Comparison of ENCODE assay signal across 8 cellular contexts in the genomic region with DNA sequence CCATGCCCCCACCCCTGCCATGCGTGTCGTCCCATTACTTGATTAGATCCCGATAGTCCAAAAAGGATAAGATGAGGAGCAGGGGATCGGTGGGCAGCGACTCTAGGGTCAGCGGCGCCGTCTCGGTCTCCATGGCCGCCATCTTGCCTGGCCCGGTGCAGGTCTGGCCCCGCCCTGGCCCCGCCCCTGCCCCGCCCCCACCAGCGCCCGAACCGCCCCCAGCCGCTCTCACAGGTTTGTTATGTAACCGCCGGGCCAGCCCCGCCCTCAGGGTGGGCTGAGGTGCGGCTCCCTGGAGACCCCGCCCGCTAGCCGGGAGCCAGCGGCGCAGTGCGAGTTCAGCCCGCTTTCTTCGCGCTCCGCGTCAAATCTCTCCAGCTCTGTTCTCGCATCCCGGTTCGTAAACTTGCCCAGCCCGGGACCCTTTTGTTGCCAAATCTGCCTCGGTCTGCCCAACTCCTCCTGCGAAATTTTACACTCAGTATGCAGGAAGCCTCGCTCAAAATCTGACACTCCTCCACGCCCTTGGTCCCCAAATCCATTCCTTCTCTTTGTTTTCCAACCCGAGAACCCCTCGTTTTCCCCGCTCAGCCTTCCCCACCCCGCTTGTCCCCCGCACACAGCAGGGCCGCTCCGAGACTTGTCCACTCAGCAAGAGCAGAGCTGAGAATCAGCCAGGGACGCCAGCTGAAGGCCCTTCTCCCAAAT. TPM values are rescaled to one million over a fixed set of nuclear protein-coding genes. Genes with fewer than 3 reads are reported as not detected.
DNase-seq lines count a peak whose midpoint lies in the region; ATAC-seq and FAIRE-seq lines count a peak whose summit lies in the region.

A gene with protein sequence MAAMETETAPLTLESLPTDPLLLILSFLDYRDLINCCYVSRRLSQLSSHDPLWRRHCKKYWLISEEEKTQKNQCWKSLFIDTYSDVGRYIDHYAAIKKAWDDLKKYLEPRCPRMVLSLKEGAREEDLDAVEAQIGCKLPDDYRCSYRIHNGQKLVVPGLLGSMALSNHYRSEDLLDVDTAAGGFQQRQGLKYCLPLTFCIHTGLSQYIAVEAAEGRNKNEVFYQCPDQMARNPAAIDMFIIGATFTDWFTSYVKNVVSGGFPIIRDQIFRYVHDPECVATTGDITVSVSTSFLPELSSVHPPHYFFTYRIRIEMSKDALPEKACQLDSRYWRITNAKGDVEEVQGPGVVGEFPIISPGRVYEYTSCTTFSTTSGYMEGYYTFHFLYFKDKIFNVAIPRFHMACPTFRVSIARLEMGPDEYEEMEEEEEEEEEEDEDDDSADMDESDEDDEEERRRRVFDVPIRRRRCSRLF (minus strand): TSS at position 165 of the 708 bp plus-strand sequence. CDS start 23 bp downstream, at position 142.

- intact Hi-C loops in right cardiac atrium (cut with DNase I) = no loop called here

- H3K27ac Mint-ChIP-seq in T-helper 2 cell treated with Interferon-gamma antibody and Interleukin-4, amounts not matched to agents 5 μg/mL and 100 μg/mL, for 36 hours = peak within 1 kb of the TSS; percentile 96

- peak within 1 kb of the TSS; percentile 97 for H3K4me3 ChIP-seq in right cardiac atrium (ENCODE audit: low read length)

- H3K9me3 Mint-ChIP-seq in T-helper 2 cell treated with Interferon-gamma antibody and Interleukin-4, amounts not matched to agents 5 μg/mL and 100 μg/mL, for 36 hours = no peaks in the 10 kb centered on the region

- no peak for FAIRE-seq in urothelium cell line (lab: Jason Lieb, UNC)

- peaks cover 9% of the 10 kb centered on the region for H3K4me1 ChIP-seq in right cardiac atrium (ENCODE audit: control insufficient read depth, insufficient read depth, low read length)

- peak within 1 kb of the TSS; percentile 91 for H3K27ac ChIP-seq in right cardiac atrium (ENCODE audit: low read length)

- peak within 1 kb of the TSS; percentile 94 for H3K4me3 Mint-ChIP-seq in T-helper 2 cell treated with Interferon-gamma antibody and Interleukin-4, amounts not matched to agents 5 μg/mL and 100 μg/mL, for 36 hours

- H3K27me3 ChIP-seq in right cardiac atrium (ENCODE audit: control insufficient read depth, insufficient read depth) = no peaks in the 10 kb centered on the region

- under 1% methylated on average over 49 of the region's 49 CpGs for WGBS in right cardiac atrium

- DNase-seq in NCI-H187 treated with DMSO at 0.1 percent for 48 hours (lab: John Stamatoyannopoulos, UW) (peak; percentile 46), anterior cingulate cortex (lab: John Stamatoyannopoulos, UW) (peak; percentile 7 to 91 (median 79)), right cardiac atrium (peak; percentile 87 to 96 (median 95)), pulmonary artery endothelial cell (ENCODE audit: low read depth, low spot score) (peak; percentile 19), urothelium cell line (ENCODE audit: low spot score) (peak; percentile 98)
- DNase-seq in T-helper 2 cell treated with Interferon-gamma antibody and Interleukin-4, amounts not matched to agents 5 μg/mL and 100 μg/mL, for 36 hours (ENCODE audit: low spot score) = peak; percentile 71

- ATAC-seq in GM18498 (IDR thresholded peaks at IDR 0.05; ENCODE audit: unreplicated experiment) (peak; percentile 78), HG02943 (IDR thresholded peaks at IDR 0.05; ENCODE audit: low read depth, unreplicated experiment) (peak; percentile 62), right cardiac atrium (peak; percentile 96 to 97)

- peaks cover 6% of the 10 kb centered on the region for H3K36me3 Mint-ChIP-seq in T-helper 2 cell treated with Interferon-gamma antibody and Interleukin-4, amounts not matched to agents 5 μg/mL and 100 μg/mL, for 36 hours (ENCODE audit: low read depth)

- H3K27me3 Mint-ChIP-seq in T-helper 2 cell treated with Interferon-gamma antibody and Interleukin-4, amounts not matched to agents 5 μg/mL and 100 μg/mL, for 36 hours (ENCODE audit: low read depth) = peaks cover 40% of the 10 kb centered on the region

- H3K4me1 Mint-ChIP-seq in T-helper 2 cell treated with Interferon-gamma antibody and Interleukin-4, amounts not matched to agents 5 μg/mL and 100 μg/mL, for 36 hours (ENCODE audit: low read depth) = peaks cover 31% of the 10 kb centered on the region

- no peaks in the 10 kb centered on the region for H3K9me3 ChIP-seq in right cardiac atrium (ENCODE audit: control insufficient read depth, low read length)

RNA-seq across cellular contexts. Expression of the gene that starts here (rescaled TPM):
- total RNA-seq in right cardiac atrium (10 to 100 TPM; 30.2 to 40.8 (median 39.2) TPM), pulmonary artery endothelial cell (24.2 and 35.0 TPM in 2 replicates)
- 27.3 TPM for polyA plus RNA-seq in right cardiac atrium

Comparison
In these comparisons a context has a peak if more than half of its experiments do, and no peak if none do; other contexts are left out.
1. Peak in every context shown above with its lines: DNase-seq, ATAC-seq, H3K4me3 ChIP-seq and H3K27ac ChIP-seq.
2. DNase-seq: peak in every context shown above with its lines; median percentile 98 in urothelium cell line; 95 in right cardiac atrium; 79 in anterior cingulate cortex; 71 in T-helper 2 cell treated with Interferon-gamma antibody and Interleukin-4, amounts not matched to agents 5 μg/mL and 100 μg/mL, for 36 hours; 46 in NCI-H187 treated with DMSO at 0.1 percent for 48 hours; 19 in pulmonary artery endothelial cell.